Comparison of ENCODE assay signal across 13 cellular contexts in genomic region chr1:202575906-202576653, GRCh38.
A peak's percentile ranks its signal among the peaks of the same experiment; 100 is the strongest.
DNase-seq lines count a peak whose midpoint lies in the region; ATAC-seq and TF ChIP-seq lines count a peak whose summit lies in the region.
"Had no signal": no experiment of that assay in that cellular context is flagged by ENCODE, and none has a peak within 500 bp of the region (broad histone marks: within the 10 kb centered on the region; RNA-seq: fewer than 3 reads in every experiment).

No MANE protein-coding gene starts in this region.

- H3K36me3 ChIP-seq in GM23338 (ENCODE audit: insufficient read depth), result no peaks in the 10 kb centered on the region
- peaks cover 18% of the 10 kb centered on the region for H3K36me3 ChIP-seq in adipocyte (ENCODE audit: control insufficient read depth, insufficient read depth, low read length, severe bottlenecking)
- H3K36me3 ChIP-seq in right atrium auricular region, result peaks cover 54% of the 10 kb centered on the region

- H3K36me3 Mint-ChIP-seq in GM23338 (ENCODE audit: low read depth), result peaks cover 2% of the 10 kb centered on the region; the same call in 2 of the 3 replicates

- H3K9me3 ChIP-seq in adipocyte (ENCODE audit: control insufficient read depth, low read length) (no peaks in the 10 kb centered on the region), right atrium auricular region (no peaks in the 10 kb centered on the region)

- H3K4me2 ChIP-seq in GM23338, result 0 out of 2 replicates have a peak overlapping the region, but pooled peaks have one; percentile 53

- no peak overlapping the region for H3K27ac Mint-ChIP-seq in GM23338
- H3K27ac Mint-ChIP-seq: stimulated activated effector memory CD8-positive, alpha-beta T cell treated with anti-CD3 and anti-CD28 coated beads, Interleukin-12 subunit alpha, Interleukin-12 subunit beta, amount 100 ng/mL, for 72 hours had no signal

- H3K4me1 Mint-ChIP-seq in GM23338, result peaks cover 40% of the 10 kb centered on the region
- H3K4me1 Mint-ChIP-seq: stimulated activated effector memory CD8-positive, alpha-beta T cell treated with anti-CD3 and anti-CD28 coated beads, Interleukin-12 subunit alpha, Interleukin-12 subunit beta, amount 100 ng/mL, for 72 hours had no signal

- TF ChIP-seq CTCF in GM23338 (conservative IDR thresholded peaks at IDR 0.05; ENCODE audit: low read depth in 2 of 2) (no peak), right atrium auricular region (IDR thresholded peaks at IDR 0.05) (no peak)

- no peak overlapping the region for H2AFZ ChIP-seq in GM23338

- H3K27ac ChIP-seq in GM23338 (ENCODE audit: low read depth) (peak overlapping the region; percentile 71; the same call in 1 of the 2 replicates), right atrium auricular region (peak overlapping the region; percentile 32 to 68), skin epidermis (peak overlapping the region in 13 of 21 experiments; percentile 22 to 75 (median 50))

- H3K79me2 ChIP-seq in GM23338 (replicated peaks; ENCODE audit: insufficient read depth), result no peaks in the 10 kb centered on the region

- H3K27me3 ChIP-seq in GM23338 (ENCODE audit: insufficient read depth) (no peaks in the 10 kb centered on the region), adipocyte (replicated peaks; ENCODE audit: control insufficient read depth, insufficient read depth, low read length) (no peaks in the 10 kb centered on the region), right atrium auricular region (no peaks in the 10 kb centered on the region)

- H3K4me1 ChIP-seq in GM23338 (ENCODE audit: insufficient read depth) (peaks cover 36% of the 10 kb centered on the region), adipocyte (ENCODE audit: control insufficient read depth, insufficient read depth, low read length) (peaks cover 56% of the 10 kb centered on the region), right atrium auricular region (peaks cover 0 to 54% of the 10 kb centered on the region in 2 donors)

- H3K4me3 Mint-ChIP-seq in GM23338, result no peak overlapping the region
- H3K4me3 Mint-ChIP-seq: stimulated activated effector memory CD8-positive, alpha-beta T cell treated with anti-CD3 and anti-CD28 coated beads, Interleukin-12 subunit alpha, Interleukin-12 subunit beta, amount 100 ng/mL, for 72 hours had no signal

- H4K20me1 ChIP-seq in GM23338 (replicated peaks; ENCODE audit: insufficient read depth), result no peaks in the 10 kb centered on the region

- H3K4me3 ChIP-seq in GM23338 (no peak overlapping the region), adipocyte (ENCODE audit: low read length) (no peak overlapping the region), right atrium auricular region (no peak overlapping the region), skin epidermis (no peak overlapping the region)

- H3K9me2 ChIP-seq in GM23338 (ENCODE audit: insufficient read depth), result no peaks in the 10 kb centered on the region

- no peaks in the 10 kb centered on the region for H3F3A ChIP-seq in GM23338 (replicated peaks; ENCODE audit: low read depth)

- H3K9me3 Mint-ChIP-seq in GM23338, result no peaks in the 10 kb centered on the region
- H3K9me3 Mint-ChIP-seq: stimulated activated effector memory CD8-positive, alpha-beta T cell treated with anti-CD3 and anti-CD28 coated beads, Interleukin-12 subunit alpha, Interleukin-12 subunit beta, amount 100 ng/mL, for 72 hours had no signal

- H3K9ac ChIP-seq in adipocyte (ENCODE audit: low read length), result peak overlapping the region; percentile 24

- DNase-seq in GM23338 (ENCODE audit: low spot score) (no peak), adipocyte (ENCODE audit: low read depth) (peak; percentile 55), right atrium auricular region (ENCODE audit: low spot score) (no peak)
- no peak for DNase-seq in activated CD4-positive, CD25-positive, alpha-beta regulatory T cell (lab: John Stamatoyannopoulos, UW)
- DNase-seq in NK-92 treated with Interleukin-12 subunit alpha and Interleukin-12 subunit beta, amount 100 ng/mL, for 24 hours (lab: John Stamatoyannopoulos, UW), result no peak
- DNase-seq: amygdala; NCI-H774; stimulated activated CD4-positive, alpha-beta T cell treated with anti-CD3 and anti-CD28 coated beads, Interleukin-12 subunit alpha, Interleukin-12 subunit beta, amount 100 ng/mL, for 4 hours; T1000 had no signal

- H3K27me3 Mint-ChIP-seq in GM23338 (ENCODE audit: insufficient read depth, low read depth, poor library complexity), result no peaks in the 10 kb centered on the region

- ATAC-seq in GM23338 (no peak), GM19351 (IDR thresholded peaks at IDR 0.05; ENCODE audit: unreplicated experiment) (no peak), HG03439 (IDR thresholded peaks at IDR 0.05; ENCODE audit: unreplicated experiment) (no peak)
- ATAC-seq: stimulated activated effector memory CD8-positive, alpha-beta T cell treated with anti-CD3 and anti-CD28 coated beads, Interleukin-12 subunit alpha, Interleukin-12 subunit beta, amount 100 ng/mL, for 72 hours had no signal

TF ChIP-seq in GM23338, 12 proteins besides CTCF, POLR2A, EP300 and RAD21:
- TF ChIP-seq, protein P1, sequence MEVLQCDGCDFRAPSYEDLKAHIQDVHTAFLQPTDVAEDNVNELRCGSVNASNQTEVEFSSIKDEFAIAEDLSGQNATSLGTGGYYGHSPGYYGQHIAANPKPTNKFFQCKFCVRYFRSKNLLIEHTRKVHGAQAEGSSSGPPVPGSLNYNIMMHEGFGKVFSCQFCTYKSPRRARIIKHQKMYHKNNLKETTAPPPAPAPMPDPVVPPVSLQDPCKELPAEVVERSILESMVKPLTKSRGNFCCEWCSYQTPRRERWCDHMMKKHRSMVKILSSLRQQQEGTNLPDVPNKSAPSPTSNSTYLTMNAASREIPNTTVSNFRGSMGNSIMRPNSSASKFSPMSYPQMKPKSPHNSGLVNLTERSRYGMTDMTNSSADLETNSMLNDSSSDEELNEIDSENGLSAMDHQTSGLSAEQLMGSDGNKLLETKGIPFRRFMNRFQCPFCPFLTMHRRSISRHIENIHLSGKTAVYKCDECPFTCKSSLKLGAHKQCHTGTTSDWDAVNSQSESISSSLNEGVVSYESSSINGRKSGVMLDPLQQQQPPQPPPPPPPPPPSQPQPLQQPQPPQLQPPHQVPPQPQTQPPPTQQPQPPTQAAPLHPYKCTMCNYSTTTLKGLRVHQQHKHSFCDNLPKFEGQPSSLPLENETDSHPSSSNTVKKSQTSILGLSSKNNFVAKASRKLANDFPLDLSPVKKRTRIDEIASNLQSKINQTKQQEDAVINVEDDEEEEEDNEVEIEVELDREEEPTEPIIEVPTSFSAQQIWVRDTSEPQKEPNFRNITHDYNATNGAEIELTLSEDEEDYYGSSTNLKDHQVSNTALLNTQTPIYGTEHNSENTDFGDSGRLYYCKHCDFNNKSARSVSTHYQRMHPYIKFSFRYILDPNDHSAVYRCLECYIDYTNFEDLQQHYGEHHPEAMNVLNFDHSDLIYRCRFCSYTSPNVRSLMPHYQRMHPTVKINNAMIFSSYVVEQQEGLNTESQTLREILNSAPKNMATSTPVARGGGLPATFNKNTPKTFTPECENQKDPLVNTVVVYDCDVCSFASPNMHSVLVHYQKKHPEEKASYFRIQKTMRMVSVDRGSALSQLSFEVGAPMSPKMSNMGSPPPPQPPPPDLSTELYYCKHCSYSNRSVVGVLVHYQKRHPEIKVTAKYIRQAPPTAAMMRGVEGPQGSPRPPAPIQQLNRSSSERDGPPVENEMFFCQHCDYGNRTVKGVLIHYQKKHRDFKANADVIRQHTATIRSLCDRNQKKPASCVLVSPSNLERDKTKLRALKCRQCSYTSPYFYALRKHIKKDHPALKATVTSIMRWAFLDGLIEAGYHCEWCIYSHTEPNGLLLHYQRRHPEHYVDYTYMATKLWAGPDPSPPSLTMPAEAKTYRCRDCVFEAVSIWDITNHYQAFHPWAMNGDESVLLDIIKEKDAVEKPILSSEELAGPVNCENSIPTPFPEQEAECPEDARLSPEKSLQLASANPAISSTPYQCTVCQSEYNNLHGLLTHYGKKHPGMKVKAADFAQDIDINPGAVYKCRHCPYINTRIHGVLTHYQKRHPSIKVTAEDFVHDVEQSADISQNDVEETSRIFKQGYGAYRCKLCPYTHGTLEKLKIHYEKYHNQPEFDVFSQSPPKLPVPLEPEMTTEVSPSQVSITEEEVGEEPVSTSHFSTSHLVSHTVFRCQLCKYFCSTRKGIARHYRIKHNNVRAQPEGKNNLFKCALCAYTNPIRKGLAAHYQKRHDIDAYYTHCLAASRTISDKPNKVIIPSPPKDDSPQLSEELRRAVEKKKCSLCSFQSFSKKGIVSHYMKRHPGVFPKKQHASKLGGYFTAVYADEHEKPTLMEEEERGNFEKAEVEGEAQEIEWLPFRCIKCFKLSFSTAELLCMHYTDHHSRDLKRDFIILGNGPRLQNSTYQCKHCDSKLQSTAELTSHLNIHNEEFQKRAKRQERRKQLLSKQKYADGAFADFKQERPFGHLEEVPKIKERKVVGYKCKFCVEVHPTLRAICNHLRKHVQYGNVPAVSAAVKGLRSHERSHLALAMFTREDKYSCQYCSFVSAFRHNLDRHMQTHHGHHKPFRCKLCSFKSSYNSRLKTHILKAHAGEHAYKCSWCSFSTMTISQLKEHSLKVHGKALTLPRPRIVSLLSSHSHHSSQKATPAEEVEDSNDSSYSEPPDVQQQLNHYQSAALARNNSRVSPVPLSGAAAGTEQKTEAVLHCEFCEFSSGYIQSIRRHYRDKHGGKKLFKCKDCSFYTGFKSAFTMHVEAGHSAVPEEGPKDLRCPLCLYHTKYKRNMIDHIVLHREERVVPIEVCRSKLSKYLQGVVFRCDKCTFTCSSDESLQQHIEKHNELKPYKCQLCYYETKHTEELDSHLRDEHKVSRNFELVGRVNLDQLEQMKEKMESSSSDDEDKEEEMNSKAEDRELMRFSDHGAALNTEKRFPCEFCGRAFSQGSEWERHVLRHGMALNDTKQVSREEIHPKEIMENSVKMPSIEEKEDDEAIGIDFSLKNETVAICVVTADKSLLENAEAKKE (CRISPR knock-in tag; IDR thresholded peaks at IDR 0.05), result no peak
- TF ChIP-seq EZH2phosphoT487 (IDR thresholded peaks at IDR 0.05; ENCODE audit: unreplicated experiment) (no peak), EZH2 (IDR thresholded peaks at IDR 0.05; ENCODE audit: low read depth, unreplicated experiment) (no peak), STAT1 (IDR thresholded peaks at IDR 0.05; ENCODE audit: unreplicated experiment) (no peak), ETS1 (IDR thresholded peaks at IDR 0.05) (no peak), NANOG (IDR thresholded peaks at IDR 0.05; ENCODE audit: borderline replicate concordance) (no peak), POLR2AphosphoS5 (IDR thresholded peaks at IDR 0.05; ENCODE audit: low read depth) (no peak), CREB1 (CRISPR knock-in tag; IDR thresholded peaks at IDR 0.05; ENCODE audit: low read depth) (no peak)
